ENCODE assay signal across 12 cellular contexts in the genomic region with DNA sequence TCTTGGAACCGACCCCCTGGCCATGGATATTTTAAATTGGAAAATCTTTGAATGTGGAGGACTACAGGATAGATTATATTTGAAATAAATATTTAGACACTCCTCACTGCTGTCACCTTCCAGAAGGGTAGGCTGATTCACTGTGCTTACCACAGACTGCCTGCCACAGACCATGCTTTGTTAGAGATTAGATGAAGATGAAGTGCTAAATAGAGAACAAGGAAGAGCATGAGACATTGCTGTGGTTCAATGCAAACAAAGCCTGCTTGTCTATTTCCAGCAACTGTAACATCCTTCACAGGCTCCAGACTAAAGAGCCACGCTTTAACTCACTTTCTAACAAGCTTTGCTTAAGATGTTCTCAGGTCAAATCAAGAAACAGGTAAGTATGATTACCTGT.
DNase-seq lines count a peak whose midpoint lies in the region; TF ChIP-seq lines count a peak whose summit lies in the region.
"Had no signal": no experiment of that assay in that cellular context is flagged by ENCODE, and none has a peak within 500 bp of the region (broad histone marks: within the 10 kb centered on the region; RNA-seq: fewer than 3 reads in every experiment).

No MANE protein-coding gene starts in this region.

- CTCF ChIA-PET in AG04450 (lab: Charles Lee) = no interaction called here

- TF ChIP-seq CTCF in AG04450 (IDR thresholded peaks at IDR 0.05; ENCODE audit: low read depth, low read length) (no peak), testis (IDR thresholded peaks at IDR 0.05) (no peak)

- in situ Hi-C loops in GM23248 (cut with MboI) = no loop called here

- no peaks in the 10 kb centered on the region for H3K79me2 ChIP-seq in GM23248 (ENCODE audit: insufficient read depth)

- H3K4me3 ChIP-seq in AG04450 (ENCODE audit: low read depth, low read length) (no peak overlapping the region), GM23248 (no peak overlapping the region), testis (no peak overlapping the region)
- H3K4me3 ChIP-seq: mucosa of descending colon had no signal

- peaks cover 27% of the 10 kb centered on the region for H3K4me1 ChIP-seq in GM23248 (ENCODE audit: insufficient read depth)
- H3K4me1 ChIP-seq in testis = peaks cover 5% of the 10 kb centered on the region

- no peaks in the 10 kb centered on the region for H4K20me1 ChIP-seq in GM23248 (ENCODE audit: insufficient read depth)

- no peaks in the 10 kb centered on the region for H3K9me2 ChIP-seq in GM23248 (ENCODE audit: insufficient read depth)

- no peak for TF ChIP-seq POLR2A in testis (IDR thresholded peaks at IDR 0.05)

- H3K27me3 ChIP-seq in AG04450 (ENCODE audit: control insufficient read depth, insufficient read depth, low read length) (no peaks in the 10 kb centered on the region), GM23248 (replicated peaks; ENCODE audit: insufficient read depth) (no peaks in the 10 kb centered on the region), testis (no peaks in the 10 kb centered on the region)

- peak overlapping the region; percentile 31 for H3K27ac ChIP-seq in AG04450 (ENCODE audit: low read depth, low read length)
- no peak overlapping the region for H3K27ac ChIP-seq in GM23248
- H3K27ac ChIP-seq in testis = no peak overlapping the region

- no peak overlapping the region for H3K4me2 ChIP-seq in GM23248 (ENCODE audit: unreplicated experiment)

- POLR2A ChIA-PET in AG04450 (lab: Yijun Ruan, JAX) = interaction anchor here (1.0 kb wide), 1 partner anchor 77 kb away, joined by 3 read pairs; no protein-coding TSS in a partner anchor

- H2AFZ ChIP-seq in GM23248 = no peak overlapping the region

- H3K9me3 ChIP-seq in AG04450 (ENCODE audit: control insufficient read depth, insufficient read depth, low read length) = peaks cover 9% of the 10 kb centered on the region
- no peaks in the 10 kb centered on the region for H3K9me3 ChIP-seq in GM23248 (ENCODE audit: low read depth)
- H3K9me3 ChIP-seq in testis = no peaks in the 10 kb centered on the region
- H3K9me3 ChIP-seq: mucosa of descending colon had no signal

- H3K36me3 ChIP-seq in GM23248 (ENCODE audit: low read depth) = no peaks in the 10 kb centered on the region
- H3K36me3 ChIP-seq in testis (ENCODE audit: low read depth, missing control alignments) = no peaks in the 10 kb centered on the region

- 82 to 89% methylated on average over 2 of the region's 2 CpGs for WGBS in GM23248 (ENCODE audit: low coverage in 1 of 2, low lambda C conversion rate in 2 of 2, missing lambda C conversion rate in 2 of 2), 2 experiments
- WGBS in testis, 2 donors = 85 to 92% methylated on average over 2 of the region's 2 CpGs

- DNase-seq in AG04450 (ENCODE audit: low read depth, low spot score) = peak; percentile 67
- peak; percentile 39 for DNase-seq in GM23248
- peak; percentile 40 for DNase-seq in SIG-M5 treated with dmso at 0.1 percent for 504 hours (lab: John Stamatoyannopoulos, UW; ENCODE audit: unreplicated experiment)
- peak; percentile 93 for DNase-seq in foreskin melanocyte
- DNase-seq in activated naive CD4-positive, alpha-beta T cell (lab: John Stamatoyannopoulos, UW) = no peak
- DNase-seq in NCI-H69 (lab: John Stamatoyannopoulos, UW) = no peak
- no peak for DNase-seq in testis
- no peak for DNase-seq in DMS79 (lab: John Stamatoyannopoulos, UW)
- DNase-seq: ACHN; activated CD4-positive, CD25-positive, alpha-beta regulatory T cell treated with anti-CD3 and anti-CD28 coated beads, Interleukin-2, amount 50 U/mL, for 72 hours; mucosa of descending colon; NCI-H1436 had no signal

- no peak overlapping the region for H3K9ac ChIP-seq in GM23248

- intact Hi-C loops in testis (cut with DNase I; ENCODE audit: low total_unique reads) = no loop called here

- peaks cover 7% of the 10 kb centered on the region; the same call in 1 of the 2 replicates for H3F3A ChIP-seq in GM23248 (ENCODE audit: insufficient read depth)

Comparison
In these comparisons a context has a peak if more than half of its experiments do, and no peak if none do; other contexts are left out.
1. DNase-seq: peak in AG04450 (single experiment), GM23248 (single experiment), SIG-M5 treated with dmso at 0.1 percent for 504 hours (single experiment) and foreskin melanocyte (single experiment); none in activated naive CD4-positive, alpha-beta T cell (0 of 4), NCI-H69 (single experiment), testis (single experiment) and DMS79 (single experiment).